ENCODE assay signal across 7 cellular contexts in the genomic region with DNA sequence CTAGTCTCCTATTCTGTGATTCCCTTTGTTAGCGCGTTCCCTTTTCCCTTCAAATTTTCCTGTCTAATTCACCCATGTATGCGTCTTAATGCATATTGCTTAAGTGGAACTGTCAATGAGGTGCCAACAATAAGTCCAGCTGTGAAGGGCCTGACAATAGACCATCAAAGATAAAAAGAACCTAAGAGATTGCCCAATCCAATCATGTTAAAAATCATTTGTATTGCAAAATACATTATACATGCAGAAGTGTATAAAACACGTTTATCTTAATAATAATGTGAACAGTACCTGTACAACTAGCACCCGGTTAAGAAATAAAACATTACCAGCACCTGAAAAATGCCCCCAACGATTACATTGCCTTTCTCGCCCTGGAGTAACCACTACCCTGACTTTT. TPM values are rescaled to one million over a fixed set of nuclear protein-coding genes. Genes with fewer than 3 reads are reported as not detected.
DNase-seq lines count a peak whose midpoint lies in the region; ATAC-seq and TF ChIP-seq lines count a peak whose summit lies in the region.

No MANE protein-coding gene starts in this region.

- H3K27me3 Mint-ChIP-seq in HFFc6 (ENCODE audit: insufficient read depth) = 0 out of 2 replicates have a peak, but pooled peaks cover 2% of the 10 kb centered on the region
- H3K27me3 Mint-ChIP-seq in activated CD8-positive, alpha-beta T cell treated with anti-CD3 and anti-CD28 coated beads for 36 hours = peaks cover 17% of the 10 kb centered on the region

- H4K20me1 ChIP-seq in hepatocyte (ENCODE audit: insufficient read depth, poor library complexity, severe bottlenecking) = no peaks in the 10 kb centered on the region
- H4K20me1 ChIP-seq in smooth muscle cell (ENCODE audit: low read depth) = no peaks in the 10 kb centered on the region

- intact Hi-C loops in activated CD8-positive, alpha-beta T cell treated with anti-CD3 and anti-CD28 coated beads for 36 hours (cut with micrococcal nuclease) = loop anchor here (10.0 kb wide), 1 partner anchor 62 kb away; no protein-coding TSS in a partner anchor

- H3K4me1 Mint-ChIP-seq in HFFc6 (ENCODE audit: low read depth) = peaks cover 33% of the 10 kb centered on the region
- peaks cover 23% of the 10 kb centered on the region for H3K4me1 Mint-ChIP-seq in activated CD8-positive, alpha-beta T cell treated with anti-CD3 and anti-CD28 coated beads for 36 hours (ENCODE audit: low read depth)

- 90% methylated on average over 7 of the region's 7 CpGs for WGBS in hepatocyte (ENCODE audit: low lambda C conversion rate, missing lambda C conversion rate)
- 88% methylated on average over 7 of the region's 7 CpGs for WGBS in smooth muscle cell (ENCODE audit: low lambda C conversion rate)

- H3K79me2 ChIP-seq in hepatocyte (no peaks in the 10 kb centered on the region), smooth muscle cell (ENCODE audit: low read depth) (no peaks in the 10 kb centered on the region)

- H3K4me3 ChIP-seq in hepatocyte (peak overlapping the region; percentile 34), smooth muscle cell (peak overlapping the region; percentile 97)

- H3K36me3 Mint-ChIP-seq in HFFc6 (ENCODE audit: low read depth) = no peaks in the 10 kb centered on the region
- H3K36me3 Mint-ChIP-seq in activated CD8-positive, alpha-beta T cell treated with anti-CD3 and anti-CD28 coated beads for 36 hours (ENCODE audit: low read depth) = no peaks in the 10 kb centered on the region

- peak overlapping the region; percentile 40 for H3K9ac ChIP-seq in smooth muscle cell (ENCODE audit: low read depth)

- H2AFZ ChIP-seq in hepatocyte (peak overlapping the region; percentile 87), smooth muscle cell (ENCODE audit: low read depth) (peak overlapping the region; percentile 82)

- DNase-seq in HFFc6 = no peak
- DNase-seq in activated CD8-positive, alpha-beta T cell treated with anti-CD3 and anti-CD28 coated beads for 36 hours = no peak
- DNase-seq in hepatocyte (ENCODE audit: low spot score) = no peak
- no peak for DNase-seq in smooth muscle cell (lab: John Stamatoyannopoulos, UW; ENCODE audit: unreplicated experiment)
- no peak for DNase-seq in A172 (ENCODE audit: low spot score)
- DNase-seq in NCI-H187 (lab: John Stamatoyannopoulos, UW) = no peak

- no peak for TF ChIP-seq CTCF in HFFc6 (IDR thresholded peaks at IDR 0.05)
- TF ChIP-seq CTCF in activated CD8-positive, alpha-beta T cell treated with anti-CD3 and anti-CD28 coated beads for 36 hours (IDR thresholded peaks at IDR 0.05) = no peak
- no peak for TF ChIP-seq CTCF in hepatocyte (IDR thresholded peaks at IDR 0.05; ENCODE audit: poor library complexity)
- TF ChIP-seq CTCF in smooth muscle cell (IDR thresholded peaks at IDR 0.05; ENCODE audit: borderline replicate concordance, insufficient read depth, poor library complexity, severe bottlenecking) = no peak

- no peak for ATAC-seq in activated CD8-positive, alpha-beta T cell treated with anti-CD3 and anti-CD28 coated beads for 36 hours
- ATAC-seq in HG03571 (IDR thresholded peaks at IDR 0.05; ENCODE audit: unreplicated experiment) = no peak

- no peaks in the 10 kb centered on the region; the same call in 1 of the 2 replicates for H3K9me3 Mint-ChIP-seq in HFFc6
- peaks cover 2% of the 10 kb centered on the region for H3K9me3 Mint-ChIP-seq in activated CD8-positive, alpha-beta T cell treated with anti-CD3 and anti-CD28 coated beads for 36 hours

- H3K4me3 Mint-ChIP-seq in HFFc6 = peak overlapping the region; percentile 90
- H3K4me3 Mint-ChIP-seq in activated CD8-positive, alpha-beta T cell treated with anti-CD3 and anti-CD28 coated beads for 36 hours = peak overlapping the region; percentile 79

- H3K4me2 ChIP-seq in hepatocyte = peak overlapping the region; percentile 71
- H3K4me2 ChIP-seq in smooth muscle cell = peak overlapping the region; percentile 90

- CTCF ChIA-PET in activated CD8-positive, alpha-beta T cell treated with anti-CD3 and anti-CD28 coated beads for 36 hours (lab: Charles Lee) = interaction anchor here (1.3 to 1.4 kb wide), 2 partner anchors 9 to 27 kb away, joined by 5 read pairs; no protein-coding TSS in a partner anchor

- H3F3A ChIP-seq in smooth muscle cell (ENCODE audit: low read depth) = peaks cover 9% of the 10 kb centered on the region

- H3K27me3 ChIP-seq in hepatocyte = no peaks in the 10 kb centered on the region
- H3K27me3 ChIP-seq in smooth muscle cell (ENCODE audit: low read depth) = no peaks in the 10 kb centered on the region

- H3K36me3 ChIP-seq in hepatocyte (replicated peaks; ENCODE audit: insufficient read depth, low read depth) (no peaks in the 10 kb centered on the region), smooth muscle cell (ENCODE audit: low read depth) (no peaks in the 10 kb centered on the region)

- peak overlapping the region; percentile 71; the same call in 1 of the 2 replicates for H3K27ac Mint-ChIP-seq in HFFc6
- H3K27ac Mint-ChIP-seq in activated CD8-positive, alpha-beta T cell treated with anti-CD3 and anti-CD28 coated beads for 36 hours = peak overlapping the region; percentile 55

- POLR2A ChIA-PET in activated CD8-positive, alpha-beta T cell treated with anti-CD3 and anti-CD28 coated beads for 36 hours (lab: Charles Lee) = no interaction called here

- H3K4me1 ChIP-seq in hepatocyte (ENCODE audit: insufficient read depth) (peaks cover 12% of the 10 kb centered on the region), smooth muscle cell (ENCODE audit: low read depth) (peaks cover 7% of the 10 kb centered on the region)

- H3K9me3 ChIP-seq in hepatocyte (ENCODE audit: low read depth) (no peaks in the 10 kb centered on the region), smooth muscle cell (replicated peaks; ENCODE audit: low read depth) (no peaks in the 10 kb centered on the region)

- H3K27ac ChIP-seq in hepatocyte = peak overlapping the region; percentile 81
- H3K27ac ChIP-seq in smooth muscle cell (ENCODE audit: low read depth) = peak overlapping the region; percentile 48

- H3K9me2 ChIP-seq in hepatocyte (replicated peaks; ENCODE audit: insufficient read depth) = no peaks in the 10 kb centered on the region

RNA-seq across cellular contexts. Expression of gene SPATA6, which starts 0.7 kb away (rescaled TPM):
- total RNA-seq in HFFc6 (2021; fragmentation: NEBNext Ultra II Directional; extraction: Animal tissue kit (Norgen Biotek cat#: 25700)) = 1 to 10 TPM in 5 of 6 experiments, under 1 TPM in 1; 0.31 to 4.0 (median 3.0) TPM
- total RNA-seq in activated CD8-positive, alpha-beta T cell treated with anti-CD3 and anti-CD28 coated beads for 36 hours = 1 to 10 TPM; 1.4 to 1.7 TPM
- total RNA-seq in hepatocyte (4.5 and 5.5 TPM in 2 replicates), smooth muscle cell (6.0 and 6.9 TPM in 2 replicates)
- polyA plus RNA-seq in hepatocyte (3.4 and 4.3 TPM in 2 replicates), smooth muscle cell (6.1 and 7.6 TPM in 2 replicates)
- total RNA-seq in A172 (2014; rRNA removed; shearing (Covaris generic)) = 0.55 and 1.2 TPM in 2 replicates
